ENCODE assay signal across 35 cellular contexts in genomic region chr11:69956669-69957190, GRCh38.
"Had no signal": no experiment of that assay in that cellular context is flagged by ENCODE, and none has a peak within 500 bp of the region (broad histone marks: within the 10 kb centered on the region; RNA-seq: fewer than 3 reads in every experiment).

No MANE protein-coding gene starts in this region.

- H3K4me3 ChIP-seq: body of pancreas, coronary artery, dorsolateral prefrontal cortex, gastroesophageal sphincter, hepatocyte, ovary, prostate gland, skin epidermis, vagina had no signal

- H3K79me2 ChIP-seq: hepatocyte had no signal

- H3K4me1 ChIP-seq: body of pancreas, gastroesophageal sphincter, prostate gland, vagina had no signal

- H3K27ac Mint-ChIP-seq: activated CD4-positive, alpha-beta memory T cell treated with anti-CD3 and anti-CD28 coated beads, Interleukin-2, amount 10 ng/mL, durations not matched to agents 7 days and 5 days; activated CD4-positive, alpha-beta T cell treated with anti-CD3 and anti-CD28 coated beads, Interleukin-2, amount 10 ng/mL, durations not matched to agents 7 days and 5 days; activated naive CD4-positive, alpha-beta T cell treated with anti-CD3 and anti-CD28 coated beads, Interleukin-2, amount 50 U/mL, for 24 hours; activated naive CD8-positive, alpha-beta T cell treated with anti-CD3 and anti-CD28 coated beads, Interleukin-2, amount 50 U/mL, for 24 hours; activated T-helper 17 cell treated with anti-CD3 and anti-CD28 coated beads, Interleukin-2, amount 50 U/mL, for 72 hours; memory B cell; natural killer cell treated with Interleukin-12 subunit alpha and Interleukin-12 subunit beta and Interleukin-15 and Interleukin-18, amount 100 ng/mL, for 72 hours; stimulated activated memory B cell treated with anti-CD40 and anti-IgM and Interleukin-4, amounts not matched to agents 10 μg/mL and 1 μg/mL and 100 μg/mL, for 72 hours; stimulated activated naive CD8-positive, alpha-beta T cell treated with anti-CD3 and anti-CD28 coated beads, Interleukin-15, amount 100 ng/mL, for 72 hours; T-helper 17 cell; WTC11 had no signal

- H3K27me3 ChIP-seq: body of pancreas, hepatocyte, ovary, vagina had no signal

- H3K36me3 ChIP-seq: gastroesophageal sphincter, ovary, prostate gland, vagina had no signal

- H3K4me2 ChIP-seq: hepatocyte had no signal

- DNase-seq: activated CD4-positive, alpha-beta memory T cell treated with anti-CD3 and anti-CD28 coated beads, Interleukin-2, amount 10 ng/mL, durations not matched to agents 7 days and 5 days; activated CD4-positive, alpha-beta T cell treated with anti-CD3 and anti-CD28 coated beads for 1 hour; activated CD4-positive, alpha-beta T cell treated with anti-CD3 and anti-CD28 coated beads, Interleukin-2, amount 10 ng/mL, durations not matched to agents 7 days and 5 days; activated gamma-delta T cell treated with Interleukin-2 at 50 U/mL for 16 hours; activated naive CD8-positive, alpha-beta T cell treated with anti-CD3 and anti-CD28 coated beads, Interleukin-2, amount 50 U/mL, for 24 hours; activated T-cell treated with anti-CD3 and anti-CD28 coated beads, Interleukin-2, amount 50 U/mL, for 4 hours; cerebellar nuclear complex; effector memory CD4-positive, alpha-beta T cell; islet precursor cell; left cardiac atrium; ovary; retina; stimulated activated CD4-positive, alpha-beta T cell treated with anti-CD3 and anti-CD28 coated beads, Interleukin-4, amount 100 ng/mL, for 4 hours; stimulated activated CD8-positive, alpha-beta memory T cell treated with anti-CD3 and anti-CD28 coated beads, Interleukin-4, amount 100 ng/mL, for 48 hours; stimulated activated naive CD8-positive, alpha-beta T cell treated with anti-CD3 and anti-CD28 coated beads, Interleukin-15, amount 100 ng/mL, for 72 hours; substantia nigra; T-helper 17 cell; T1000 had no signal

- H3K9me3 Mint-ChIP-seq: activated CD4-positive, alpha-beta memory T cell treated with anti-CD3 and anti-CD28 coated beads, Interleukin-2, amount 10 ng/mL, durations not matched to agents 7 days and 5 days; activated CD4-positive, alpha-beta T cell treated with anti-CD3 and anti-CD28 coated beads, Interleukin-2, amount 10 ng/mL, durations not matched to agents 7 days and 5 days; activated naive CD4-positive, alpha-beta T cell treated with anti-CD3 and anti-CD28 coated beads, Interleukin-2, amount 50 U/mL, for 24 hours; activated naive CD8-positive, alpha-beta T cell treated with anti-CD3 and anti-CD28 coated beads, Interleukin-2, amount 50 U/mL, for 24 hours; activated T-helper 17 cell treated with anti-CD3 and anti-CD28 coated beads, Interleukin-2, amount 50 U/mL, for 72 hours; natural killer cell treated with Interleukin-12 subunit alpha and Interleukin-12 subunit beta and Interleukin-15 and Interleukin-18, amount 100 ng/mL, for 72 hours; type B pancreatic cell had no signal

- ATAC-seq: activated naive CD8-positive, alpha-beta T cell treated with anti-CD3 and anti-CD28 coated beads, Interleukin-2, amount 50 U/mL, for 24 hours; activated T-cell treated with anti-CD3 and anti-CD28 coated beads, Interleukin-2, amount 50 U/mL, for 4 hours; activated T-helper 17 cell treated with anti-CD3 and anti-CD28 coated beads, Interleukin-2, amount 50 U/mL, for 72 hours; body of pancreas; gastroesophageal sphincter; left cardiac atrium; natural killer cell treated with Interleukin-12 subunit alpha and Interleukin-12 subunit beta and Interleukin-15 and Interleukin-18, amount 100 ng/mL, for 72 hours; sciatic nerve; stimulated activated naive CD8-positive, alpha-beta T cell treated with anti-CD3 and anti-CD28 coated beads, Interleukin-15, amount 100 ng/mL, for 72 hours; T-helper 17 cell; WTC11 had no signal

- H3K4me1 Mint-ChIP-seq: activated CD4-positive, alpha-beta memory T cell treated with anti-CD3 and anti-CD28 coated beads, Interleukin-2, amount 10 ng/mL, durations not matched to agents 7 days and 5 days; activated CD4-positive, alpha-beta T cell treated with anti-CD3 and anti-CD28 coated beads, Interleukin-2, amount 10 ng/mL, durations not matched to agents 7 days and 5 days; activated naive CD4-positive, alpha-beta T cell treated with anti-CD3 and anti-CD28 coated beads, Interleukin-2, amount 50 U/mL, for 24 hours; activated naive CD8-positive, alpha-beta T cell treated with anti-CD3 and anti-CD28 coated beads, Interleukin-2, amount 50 U/mL, for 24 hours; activated T-helper 17 cell treated with anti-CD3 and anti-CD28 coated beads, Interleukin-2, amount 50 U/mL, for 72 hours; stimulated activated memory B cell treated with anti-CD40 and anti-IgM and Interleukin-4, amounts not matched to agents 10 μg/mL and 1 μg/mL and 100 μg/mL, for 72 hours; stimulated activated naive CD8-positive, alpha-beta T cell treated with anti-CD3 and anti-CD28 coated beads, Interleukin-15, amount 100 ng/mL, for 72 hours; T-helper 17 cell had no signal

- H3K27me3 Mint-ChIP-seq: activated CD4-positive, alpha-beta memory T cell treated with anti-CD3 and anti-CD28 coated beads, Interleukin-2, amount 10 ng/mL, durations not matched to agents 7 days and 5 days; activated CD4-positive, alpha-beta T cell treated with anti-CD3 and anti-CD28 coated beads, Interleukin-2, amount 10 ng/mL, durations not matched to agents 7 days and 5 days had no signal

- H3K4me3 Mint-ChIP-seq: activated CD4-positive, alpha-beta memory T cell treated with anti-CD3 and anti-CD28 coated beads, Interleukin-2, amount 10 ng/mL, durations not matched to agents 7 days and 5 days; activated CD4-positive, alpha-beta T cell treated with anti-CD3 and anti-CD28 coated beads, Interleukin-2, amount 10 ng/mL, durations not matched to agents 7 days and 5 days; activated naive CD4-positive, alpha-beta T cell treated with anti-CD3 and anti-CD28 coated beads, Interleukin-2, amount 50 U/mL, for 24 hours; activated naive CD8-positive, alpha-beta T cell treated with anti-CD3 and anti-CD28 coated beads, Interleukin-2, amount 50 U/mL, for 24 hours; activated T-cell treated with anti-CD3 and anti-CD28 coated beads, Interleukin-2, amount 50 U/mL, for 4 hours; activated T-helper 17 cell treated with anti-CD3 and anti-CD28 coated beads, Interleukin-2, amount 50 U/mL, for 72 hours; memory B cell; natural killer cell treated with Interleukin-12 subunit alpha and Interleukin-12 subunit beta and Interleukin-15 and Interleukin-18, amount 100 ng/mL, for 72 hours; stimulated activated memory B cell treated with anti-CD40 and anti-IgM and Interleukin-4, amounts not matched to agents 10 μg/mL and 1 μg/mL and 100 μg/mL, for 72 hours; stimulated activated naive CD8-positive, alpha-beta T cell treated with anti-CD3 and anti-CD28 coated beads, Interleukin-15, amount 100 ng/mL, for 72 hours; T-helper 17 cell; type B pancreatic cell; WTC11 had no signal

- H3K27ac ChIP-seq: body of pancreas, dorsolateral prefrontal cortex, gastroesophageal sphincter, ovary, prostate gland, skin epidermis, vagina had no signal

- H3K9me3 ChIP-seq: body of pancreas, ovary, prostate gland, vagina had no signal

- H2AFZ ChIP-seq: hepatocyte had no signal

- H3K36me3 Mint-ChIP-seq: activated naive CD4-positive, alpha-beta T cell treated with anti-CD3 and anti-CD28 coated beads, Interleukin-2, amount 50 U/mL, for 24 hours; natural killer cell treated with Interleukin-12 subunit alpha and Interleukin-12 subunit beta and Interleukin-15 and Interleukin-18, amount 100 ng/mL, for 72 hours; stimulated activated memory B cell treated with anti-CD40 and anti-IgM and Interleukin-4, amounts not matched to agents 10 μg/mL and 1 μg/mL and 100 μg/mL, for 72 hours; WTC11 had no signal

- FAIRE-seq: endothelial cell of umbilical vein had no signal
